In the genomic region with DNA sequence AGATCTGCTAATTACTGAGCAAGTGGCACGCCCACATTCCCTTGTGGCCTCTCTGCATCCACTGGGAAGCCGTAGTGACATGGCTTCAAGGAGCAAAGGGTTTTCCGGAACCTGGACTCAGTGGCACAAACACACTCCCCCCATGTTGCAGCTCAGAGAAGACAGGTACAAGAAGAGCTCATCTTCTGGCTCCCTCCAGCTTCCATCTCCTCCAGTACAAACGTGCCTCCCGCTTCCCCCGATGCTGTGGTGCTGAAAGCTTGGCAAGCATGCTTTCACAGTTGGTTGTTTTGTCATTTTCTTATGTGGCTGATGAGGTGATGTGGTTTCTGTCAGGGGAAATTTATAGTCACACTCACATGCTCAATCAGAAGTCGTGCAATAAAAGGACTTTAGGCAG, we compare ENCODE assay signal across 1 cellular context.
TF ChIP-seq lines count a peak whose summit lies in the region.

No MANE protein-coding gene starts in this region.

TF ChIP-seq in GM12878, 131 proteins besides CTCF, POLR2A, EP300 and RAD21 (continued from another document and continues in another):
- TF ChIP-seq, protein P1, sequence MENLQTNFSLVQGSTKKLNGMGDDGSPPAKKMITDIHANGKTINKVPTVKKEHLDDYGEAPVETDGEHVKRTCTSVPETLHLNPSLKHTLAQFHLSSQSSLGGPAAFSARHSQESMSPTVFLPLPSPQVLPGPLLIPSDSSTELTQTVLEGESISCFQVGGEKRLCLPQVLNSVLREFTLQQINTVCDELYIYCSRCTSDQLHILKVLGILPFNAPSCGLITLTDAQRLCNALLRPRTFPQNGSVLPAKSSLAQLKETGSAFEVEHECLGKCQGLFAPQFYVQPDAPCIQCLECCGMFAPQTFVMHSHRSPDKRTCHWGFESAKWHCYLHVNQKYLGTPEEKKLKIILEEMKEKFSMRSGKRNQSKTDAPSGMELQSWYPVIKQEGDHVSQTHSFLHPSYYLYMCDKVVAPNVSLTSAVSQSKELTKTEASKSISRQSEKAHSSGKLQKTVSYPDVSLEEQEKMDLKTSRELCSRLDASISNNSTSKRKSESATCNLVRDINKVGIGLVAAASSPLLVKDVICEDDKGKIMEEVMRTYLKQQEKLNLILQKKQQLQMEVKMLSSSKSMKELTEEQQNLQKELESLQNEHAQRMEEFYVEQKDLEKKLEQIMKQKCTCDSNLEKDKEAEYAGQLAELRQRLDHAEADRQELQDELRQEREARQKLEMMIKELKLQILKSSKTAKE (IDR thresholded peaks at IDR 0.05; ENCODE audit: low read depth, poor library complexity, severe bottlenecking), result no peak
- TF ChIP-seq TBL1XR1 (IDR thresholded peaks at IDR 0.05; ENCODE audit: low read depth, low read length), result no peak
- no peak for TF ChIP-seq FOS (IDR thresholded peaks at IDR 0.05; ENCODE audit: borderline replicate concordance, extremely low read depth, insufficient read length)
- TF ChIP-seq MYC (IDR thresholded peaks at IDR 0.05; ENCODE audit: insufficient read depth, insufficient read length, insufficient replicate concordance, low read length, severe bottlenecking), result no peak
- no peak for TF ChIP-seq TARDBP (IDR thresholded peaks at IDR 0.05; ENCODE audit: borderline replicate concordance)
- no peak for TF ChIP-seq NFYA (IDR thresholded peaks at IDR 0.05; ENCODE audit: borderline replicate concordance, low read depth, low read length)
- TF ChIP-seq RUNX3 (IDR thresholded peaks at IDR 0.05; ENCODE audit: low read length), result no peak; the same call in 1 of the 2 replicates
- TF ChIP-seq SP1 (IDR thresholded peaks at IDR 0.05; ENCODE audit: low read depth, low read length), result no peak
- TF ChIP-seq CHD1 (IDR thresholded peaks at IDR 0.05; ENCODE audit: low read depth, low read length), result no peak
- TF ChIP-seq SREBF2 (IDR thresholded peaks at IDR 0.05; ENCODE audit: low read length), result no peak
- no peak for TF ChIP-seq BRCA1 (IDR thresholded peaks at IDR 0.05; ENCODE audit: low read depth, low read length)
- TF ChIP-seq ZNF384 (IDR thresholded peaks at IDR 0.05; ENCODE audit: borderline replicate concordance, low read depth, low read length), result no peak
- TF ChIP-seq CREM (IDR thresholded peaks at IDR 0.05; ENCODE audit: low read depth), result no peak
- TF ChIP-seq IKZF1 (conservative IDR thresholded peaks at IDR 0.05), result peak; percentile 62
- no peak for TF ChIP-seq PML (IDR thresholded peaks at IDR 0.05; ENCODE audit: low read length)
- no peak for TF ChIP-seq YBX1 (IDR thresholded peaks at IDR 0.05)
- TF ChIP-seq LARP7 (IDR thresholded peaks at IDR 0.05), result no peak
- no peak for TF ChIP-seq SUPT20H (IDR thresholded peaks at IDR 0.05; ENCODE audit: borderline replicate concordance, control insufficient read depth, low read depth, low read length)
- TF ChIP-seq SIX5 (IDR thresholded peaks at IDR 0.05; ENCODE audit: low read depth, low read length, severe bottlenecking), result no peak
- TF ChIP-seq NR2C2 (IDR thresholded peaks at IDR 0.05; ENCODE audit: borderline replicate concordance, control insufficient read depth, insufficient read length, low read depth), result no peak
- TF ChIP-seq, protein P2, sequence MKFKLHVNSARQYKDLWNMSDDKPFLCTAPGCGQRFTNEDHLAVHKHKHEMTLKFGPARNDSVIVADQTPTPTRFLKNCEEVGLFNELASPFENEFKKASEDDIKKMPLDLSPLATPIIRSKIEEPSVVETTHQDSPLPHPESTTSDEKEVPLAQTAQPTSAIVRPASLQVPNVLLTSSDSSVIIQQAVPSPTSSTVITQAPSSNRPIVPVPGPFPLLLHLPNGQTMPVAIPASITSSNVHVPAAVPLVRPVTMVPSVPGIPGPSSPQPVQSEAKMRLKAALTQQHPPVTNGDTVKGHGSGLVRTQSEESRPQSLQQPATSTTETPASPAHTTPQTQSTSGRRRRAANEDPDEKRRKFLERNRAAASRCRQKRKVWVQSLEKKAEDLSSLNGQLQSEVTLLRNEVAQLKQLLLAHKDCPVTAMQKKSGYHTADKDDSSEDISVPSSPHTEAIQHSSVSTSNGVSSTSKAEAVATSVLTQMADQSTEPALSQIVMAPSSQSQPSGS (IDR thresholded peaks at IDR 0.05; ENCODE audit: low read length), result no peak
- TF ChIP-seq ATF7 (IDR thresholded peaks at IDR 0.05; ENCODE audit: low read depth), result peak; percentile 65
- TF ChIP-seq, protein P3, sequence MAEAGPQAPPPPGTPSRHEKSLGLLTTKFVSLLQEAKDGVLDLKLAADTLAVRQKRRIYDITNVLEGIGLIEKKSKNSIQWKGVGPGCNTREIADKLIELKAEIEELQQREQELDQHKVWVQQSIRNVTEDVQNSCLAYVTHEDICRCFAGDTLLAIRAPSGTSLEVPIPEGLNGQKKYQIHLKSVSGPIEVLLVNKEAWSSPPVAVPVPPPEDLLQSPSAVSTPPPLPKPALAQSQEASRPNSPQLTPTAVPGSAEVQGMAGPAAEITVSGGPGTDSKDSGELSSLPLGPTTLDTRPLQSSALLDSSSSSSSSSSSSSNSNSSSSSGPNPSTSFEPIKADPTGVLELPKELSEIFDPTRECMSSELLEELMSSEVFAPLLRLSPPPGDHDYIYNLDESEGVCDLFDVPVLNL (IDR thresholded peaks at IDR 0.05; ENCODE audit: low read depth, low read length), result no peak
- peak; percentile 28; the same call in 1 of the 2 replicates for TF ChIP-seq EED (IDR thresholded peaks at IDR 0.05; ENCODE audit: low read depth)
- no peak for TF ChIP-seq ZNF24 (IDR thresholded peaks at IDR 0.05)
- no peak for TF ChIP-seq POLR2AphosphoS5 (IDR thresholded peaks at IDR 0.05; ENCODE audit: low read length)
- TF ChIP-seq SREBF1 (IDR thresholded peaks at IDR 0.05; ENCODE audit: low read length), result no peak
- no peak for TF ChIP-seq BACH1 (IDR thresholded peaks at IDR 0.05; ENCODE audit: borderline replicate concordance)
- TF ChIP-seq, protein P4, sequence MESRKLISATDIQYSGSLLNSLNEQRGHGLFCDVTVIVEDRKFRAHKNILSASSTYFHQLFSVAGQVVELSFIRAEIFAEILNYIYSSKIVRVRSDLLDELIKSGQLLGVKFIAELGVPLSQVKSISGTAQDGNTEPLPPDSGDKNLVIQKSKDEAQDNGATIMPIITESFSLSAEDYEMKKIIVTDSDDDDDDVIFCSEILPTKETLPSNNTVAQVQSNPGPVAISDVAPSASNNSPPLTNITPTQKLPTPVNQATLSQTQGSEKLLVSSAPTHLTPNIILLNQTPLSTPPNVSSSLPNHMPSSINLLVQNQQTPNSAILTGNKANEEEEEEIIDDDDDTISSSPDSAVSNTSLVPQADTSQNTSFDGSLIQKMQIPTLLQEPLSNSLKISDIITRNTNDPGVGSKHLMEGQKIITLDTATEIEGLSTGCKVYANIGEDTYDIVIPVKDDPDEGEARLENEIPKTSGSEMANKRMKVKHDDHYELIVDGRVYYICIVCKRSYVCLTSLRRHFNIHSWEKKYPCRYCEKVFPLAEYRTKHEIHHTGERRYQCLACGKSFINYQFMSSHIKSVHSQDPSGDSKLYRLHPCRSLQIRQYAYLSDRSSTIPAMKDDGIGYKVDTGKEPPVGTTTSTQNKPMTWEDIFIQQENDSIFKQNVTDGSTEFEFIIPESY (IDR thresholded peaks at IDR 0.05), result no peak
- TF ChIP-seq, protein P5, sequence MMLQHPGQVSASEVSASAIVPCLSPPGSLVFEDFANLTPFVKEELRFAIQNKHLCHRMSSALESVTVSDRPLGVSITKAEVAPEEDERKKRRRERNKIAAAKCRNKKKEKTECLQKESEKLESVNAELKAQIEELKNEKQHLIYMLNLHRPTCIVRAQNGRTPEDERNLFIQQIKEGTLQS (IDR thresholded peaks at IDR 0.05; ENCODE audit: borderline replicate concordance, extremely low read depth, low read depth, low read length), result no peak
- TF ChIP-seq ETV6 (conservative IDR thresholded peaks at IDR 0.05 in 1 of 2, IDR thresholded peaks at IDR 0.05 in 1 of 2; ENCODE audit: borderline replicate concordance in 1 of 2, low read depth in 1 of 2), result no peak
- no peak for TF ChIP-seq YY1 (IDR thresholded peaks at IDR 0.05; ENCODE audit: low read depth, low read length)
- TF ChIP-seq CEBPB (IDR thresholded peaks at IDR 0.05; ENCODE audit: borderline replicate concordance in 1 of 2, low read depth in 2 of 2, low read length in 2 of 2), result no peak
- no peak for TF ChIP-seq RAD51 (IDR thresholded peaks at IDR 0.05)
- TF ChIP-seq CREB1 (IDR thresholded peaks at IDR 0.05; ENCODE audit: low read depth), result no peak
- TF ChIP-seq KAT2A (conservative IDR thresholded peaks at IDR 0.05; ENCODE audit: control insufficient read depth, low read depth, low read length), result no peak
- TF ChIP-seq RB1 (IDR thresholded peaks at IDR 0.05; ENCODE audit: borderline replicate concordance), result no peak
- TF ChIP-seq, protein P6, sequence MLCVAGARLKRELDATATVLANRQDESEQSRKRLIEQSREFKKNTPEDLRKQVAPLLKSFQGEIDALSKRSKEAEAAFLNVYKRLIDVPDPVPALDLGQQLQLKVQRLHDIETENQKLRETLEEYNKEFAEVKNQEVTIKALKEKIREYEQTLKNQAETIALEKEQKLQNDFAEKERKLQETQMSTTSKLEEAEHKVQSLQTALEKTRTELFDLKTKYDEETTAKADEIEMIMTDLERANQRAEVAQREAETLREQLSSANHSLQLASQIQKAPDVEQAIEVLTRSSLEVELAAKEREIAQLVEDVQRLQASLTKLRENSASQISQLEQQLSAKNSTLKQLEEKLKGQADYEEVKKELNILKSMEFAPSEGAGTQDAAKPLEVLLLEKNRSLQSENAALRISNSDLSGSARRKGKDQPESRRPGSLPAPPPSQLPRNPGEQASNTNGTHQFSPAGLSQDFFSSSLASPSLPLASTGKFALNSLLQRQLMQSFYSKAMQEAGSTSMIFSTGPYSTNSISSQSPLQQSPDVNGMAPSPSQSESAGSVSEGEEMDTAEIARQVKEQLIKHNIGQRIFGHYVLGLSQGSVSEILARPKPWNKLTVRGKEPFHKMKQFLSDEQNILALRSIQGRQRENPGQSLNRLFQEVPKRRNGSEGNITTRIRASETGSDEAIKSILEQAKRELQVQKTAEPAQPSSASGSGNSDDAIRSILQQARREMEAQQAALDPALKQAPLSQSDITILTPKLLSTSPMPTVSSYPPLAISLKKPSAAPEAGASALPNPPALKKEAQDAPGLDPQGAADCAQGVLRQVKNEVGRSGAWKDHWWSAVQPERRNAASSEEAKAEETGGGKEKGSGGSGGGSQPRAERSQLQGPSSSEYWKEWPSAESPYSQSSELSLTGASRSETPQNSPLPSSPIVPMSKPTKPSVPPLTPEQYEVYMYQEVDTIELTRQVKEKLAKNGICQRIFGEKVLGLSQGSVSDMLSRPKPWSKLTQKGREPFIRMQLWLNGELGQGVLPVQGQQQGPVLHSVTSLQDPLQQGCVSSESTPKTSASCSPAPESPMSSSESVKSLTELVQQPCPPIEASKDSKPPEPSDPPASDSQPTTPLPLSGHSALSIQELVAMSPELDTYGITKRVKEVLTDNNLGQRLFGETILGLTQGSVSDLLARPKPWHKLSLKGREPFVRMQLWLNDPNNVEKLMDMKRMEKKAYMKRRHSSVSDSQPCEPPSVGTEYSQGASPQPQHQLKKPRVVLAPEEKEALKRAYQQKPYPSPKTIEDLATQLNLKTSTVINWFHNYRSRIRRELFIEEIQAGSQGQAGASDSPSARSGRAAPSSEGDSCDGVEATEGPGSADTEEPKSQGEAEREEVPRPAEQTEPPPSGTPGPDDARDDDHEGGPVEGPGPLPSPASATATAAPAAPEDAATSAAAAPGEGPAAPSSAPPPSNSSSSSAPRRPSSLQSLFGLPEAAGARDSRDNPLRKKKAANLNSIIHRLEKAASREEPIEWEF (IDR thresholded peaks at IDR 0.05; ENCODE audit: insufficient replicate concordance, low read depth, low read length), result no peak
- no peak for TF ChIP-seq EZH2 (IDR thresholded peaks at IDR 0.05; ENCODE audit: borderline replicate concordance, control insufficient read depth, low read depth, low read length)
- TF ChIP-seq SIN3A (IDR thresholded peaks at IDR 0.05; ENCODE audit: low read depth, low read length), result no peak
- TF ChIP-seq MTA3 (IDR thresholded peaks at IDR 0.05; ENCODE audit: borderline replicate concordance, low read length), result no peak
- peak; percentile 81 for TF ChIP-seq DPF2 (IDR thresholded peaks at IDR 0.05)
- TF ChIP-seq IKZF2 (IDR thresholded peaks at IDR 0.05), result peak; percentile 62 to 71
- TF ChIP-seq NFXL1 (IDR thresholded peaks at IDR 0.05; ENCODE audit: borderline replicate concordance), result no peak
- no peak for TF ChIP-seq STAT3 (IDR thresholded peaks at IDR 0.05; ENCODE audit: low read depth, low read length)
- TF ChIP-seq, protein P7, sequence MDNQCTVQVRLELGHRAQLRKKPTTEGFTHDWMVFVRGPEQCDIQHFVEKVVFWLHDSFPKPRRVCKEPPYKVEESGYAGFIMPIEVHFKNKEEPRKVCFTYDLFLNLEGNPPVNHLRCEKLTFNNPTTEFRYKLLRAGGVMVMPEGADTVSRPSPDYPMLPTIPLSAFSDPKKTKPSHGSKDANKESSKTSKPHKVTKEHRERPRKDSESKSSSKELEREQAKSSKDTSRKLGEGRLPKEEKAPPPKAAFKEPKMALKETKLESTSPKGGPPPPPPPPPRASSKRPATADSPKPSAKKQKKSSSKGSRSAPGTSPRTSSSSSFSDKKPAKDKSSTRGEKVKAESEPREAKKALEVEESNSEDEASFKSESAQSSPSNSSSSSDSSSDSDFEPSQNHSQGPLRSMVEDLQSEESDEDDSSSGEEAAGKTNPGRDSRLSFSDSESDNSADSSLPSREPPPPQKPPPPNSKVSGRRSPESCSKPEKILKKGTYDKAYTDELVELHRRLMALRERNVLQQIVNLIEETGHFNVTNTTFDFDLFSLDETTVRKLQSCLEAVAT (IDR thresholded peaks at IDR 0.05), result peak; percentile 61; the same call in 1 of the 2 replicates
- no peak for TF ChIP-seq JUNB (IDR thresholded peaks at IDR 0.05)
- TF ChIP-seq, protein P8, sequence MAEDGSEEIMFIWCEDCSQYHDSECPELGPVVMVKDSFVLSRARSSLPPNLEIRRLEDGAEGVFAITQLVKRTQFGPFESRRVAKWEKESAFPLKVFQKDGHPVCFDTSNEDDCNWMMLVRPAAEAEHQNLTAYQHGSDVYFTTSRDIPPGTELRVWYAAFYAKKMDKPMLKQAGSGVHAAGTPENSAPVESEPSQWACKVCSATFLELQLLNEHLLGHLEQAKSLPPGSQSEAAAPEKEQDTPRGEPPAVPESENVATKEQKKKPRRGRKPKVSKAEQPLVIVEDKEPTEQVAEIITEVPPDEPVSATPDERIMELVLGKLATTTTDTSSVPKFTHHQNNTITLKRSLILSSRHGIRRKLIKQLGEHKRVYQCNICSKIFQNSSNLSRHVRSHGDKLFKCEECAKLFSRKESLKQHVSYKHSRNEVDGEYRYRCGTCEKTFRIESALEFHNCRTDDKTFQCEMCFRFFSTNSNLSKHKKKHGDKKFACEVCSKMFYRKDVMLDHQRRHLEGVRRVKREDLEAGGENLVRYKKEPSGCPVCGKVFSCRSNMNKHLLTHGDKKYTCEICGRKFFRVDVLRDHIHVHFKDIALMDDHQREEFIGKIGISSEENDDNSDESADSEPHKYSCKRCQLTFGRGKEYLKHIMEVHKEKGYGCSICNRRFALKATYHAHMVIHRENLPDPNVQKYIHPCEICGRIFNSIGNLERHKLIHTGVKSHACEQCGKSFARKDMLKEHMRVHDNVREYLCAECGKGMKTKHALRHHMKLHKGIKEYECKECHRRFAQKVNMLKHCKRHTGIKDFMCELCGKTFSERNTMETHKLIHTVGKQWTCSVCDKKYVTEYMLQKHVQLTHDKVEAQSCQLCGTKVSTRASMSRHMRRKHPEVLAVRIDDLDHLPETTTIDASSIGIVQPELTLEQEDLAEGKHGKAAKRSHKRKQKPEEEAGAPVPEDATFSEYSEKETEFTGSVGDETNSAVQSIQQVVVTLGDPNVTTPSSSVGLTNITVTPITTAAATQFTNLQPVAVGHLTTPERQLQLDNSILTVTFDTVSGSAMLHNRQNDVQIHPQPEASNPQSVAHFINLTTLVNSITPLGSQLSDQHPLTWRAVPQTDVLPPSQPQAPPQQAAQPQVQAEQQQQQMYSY (CRISPR knock-in tag; IDR thresholded peaks at IDR 0.05), result no peak
